In the genomic region with DNA sequence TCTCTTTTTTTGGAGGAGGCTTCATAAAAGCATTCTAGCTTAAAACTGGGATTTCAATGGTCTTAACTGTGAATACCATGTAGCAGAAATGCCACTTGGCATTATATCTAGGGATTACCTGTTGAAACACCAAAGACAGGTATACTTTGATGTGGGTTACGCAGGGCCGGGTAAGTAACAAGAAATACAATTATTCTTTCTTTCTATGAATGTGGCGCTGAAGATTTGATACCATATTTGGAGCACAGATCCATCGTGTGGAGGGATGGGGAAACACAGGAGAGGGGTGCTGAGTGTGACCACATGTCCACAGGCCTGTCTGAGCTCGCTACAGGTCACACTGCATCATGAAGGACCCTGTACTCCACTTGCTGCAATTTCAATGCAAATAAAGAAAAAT, we compare ENCODE assay signal across 1 cellular context.
TF ChIP-seq lines count a peak whose summit lies in the region.

No MANE protein-coding gene starts in this region.

TF ChIP-seq in K562, 482 proteins besides CTCF, POLR2A, EP300 and RAD21:
- no peak for TF ChIP-seq TEAD1 (CRISPR knock-in tag; IDR thresholded peaks at IDR 0.05)
- TF ChIP-seq, protein P1, sequence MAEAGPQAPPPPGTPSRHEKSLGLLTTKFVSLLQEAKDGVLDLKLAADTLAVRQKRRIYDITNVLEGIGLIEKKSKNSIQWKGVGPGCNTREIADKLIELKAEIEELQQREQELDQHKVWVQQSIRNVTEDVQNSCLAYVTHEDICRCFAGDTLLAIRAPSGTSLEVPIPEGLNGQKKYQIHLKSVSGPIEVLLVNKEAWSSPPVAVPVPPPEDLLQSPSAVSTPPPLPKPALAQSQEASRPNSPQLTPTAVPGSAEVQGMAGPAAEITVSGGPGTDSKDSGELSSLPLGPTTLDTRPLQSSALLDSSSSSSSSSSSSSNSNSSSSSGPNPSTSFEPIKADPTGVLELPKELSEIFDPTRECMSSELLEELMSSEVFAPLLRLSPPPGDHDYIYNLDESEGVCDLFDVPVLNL (CRISPR knock-in tag; IDR thresholded peaks at IDR 0.05; ENCODE audit: low read depth): no peak
- TF ChIP-seq SMC3 (conservative IDR thresholded peaks at IDR 0.05; ENCODE audit: insufficient read depth, low read depth, low read length): 0 out of 2 replicates have a peak, but pooled peaks have one; percentile 7
TF ChIP-seq in K562: peak in this region for 1.
